In genomic region chr7:28732037-28732869, GRCh38 we compare ENCODE assay signal across 1 cellular context.
TF ChIP-seq lines count a peak whose summit lies in the region.

No MANE protein-coding gene starts in this region.

TF ChIP-seq in WTC11, 78 proteins besides CTCF, POLR2A, EP300 and RAD21 (continued from another document):
- no peak for TF ChIP-seq ERG (CRISPR knock-in tag; IDR thresholded peaks at IDR 0.05)
- TF ChIP-seq SP1 (CRISPR knock-in tag; conservative IDR thresholded peaks at IDR 0.05), result no peak
- TF ChIP-seq ZNF281 (CRISPR knock-in tag; IDR thresholded peaks at IDR 0.05), result no peak
